ENCODE assay signal across 17 cellular contexts in genomic region chr3:18724456-18724855, GRCh38.
DNase-seq lines count a peak whose midpoint lies in the region; ATAC-seq, FAIRE-seq and TF ChIP-seq lines count a peak whose summit lies in the region.
"Had no signal": no experiment of that assay in that cellular context is flagged by ENCODE, and none has a peak within 500 bp of the region (broad histone marks: within the 10 kb centered on the region; RNA-seq: fewer than 3 reads in every experiment).

No MANE protein-coding gene starts in this region.

- H3K9ac ChIP-seq in BLaER1: no peak overlapping the region

- H3K9me3 ChIP-seq in BLaER1: no peaks in the 10 kb centered on the region
- no peaks in the 10 kb centered on the region for H3K9me3 ChIP-seq in CD4-positive, alpha-beta T cell (ENCODE audit: control insufficient read depth, low read length)
- H3K9me3 ChIP-seq: esophagus muscularis mucosa, testis had no signal

- H3K27ac Mint-ChIP-seq in CD4-positive, alpha-beta T cell: peak overlapping the region; percentile 87
- H3K27ac Mint-ChIP-seq in activated CD8-positive, alpha-beta T cell treated with anti-CD3 and anti-CD28 coated beads, Interleukin-2, amount 10 ng/mL, durations not matched to agents 7 days and 5 days: peak overlapping the region; percentile 86
- H3K27ac Mint-ChIP-seq in naive B cell: peak overlapping the region in 5 of 6 donors; percentile 61 to 92 (median 86)

- intact Hi-C loops in CD4-positive, alpha-beta T cell (cut with DNase I, micrococcal nuclease): no loop called here

- peaks cover 24% of the 10 kb centered on the region for H3K4me1 ChIP-seq in BLaER1
- H3K4me1 ChIP-seq: esophagus muscularis mucosa, testis had no signal

- H3K4me3 Mint-ChIP-seq in CD4-positive, alpha-beta T cell: peak overlapping the region; percentile 64
- H3K4me3 Mint-ChIP-seq in activated CD8-positive, alpha-beta T cell treated with anti-CD3 and anti-CD28 coated beads, Interleukin-2, amount 10 ng/mL, durations not matched to agents 7 days and 5 days: peak overlapping the region; percentile 66
- peak overlapping the region in 6 of 8 donors; percentile 46 to 87 (median 75) for H3K4me3 Mint-ChIP-seq in naive B cell

- H3K27me3 Mint-ChIP-seq in CD4-positive, alpha-beta T cell: no peaks in the 10 kb centered on the region
- H3K27me3 Mint-ChIP-seq in activated CD8-positive, alpha-beta T cell treated with anti-CD3 and anti-CD28 coated beads, Interleukin-2, amount 10 ng/mL, durations not matched to agents 7 days and 5 days (ENCODE audit: low read depth): no peaks in the 10 kb centered on the region
- no peaks in the 10 kb centered on the region for H3K27me3 Mint-ChIP-seq in naive B cell

- H3K9me3 Mint-ChIP-seq in CD4-positive, alpha-beta T cell: no peaks in the 10 kb centered on the region
- H3K9me3 Mint-ChIP-seq in activated CD8-positive, alpha-beta T cell treated with anti-CD3 and anti-CD28 coated beads, Interleukin-2, amount 10 ng/mL, durations not matched to agents 7 days and 5 days (ENCODE audit: insufficient read depth): peaks cover 4% of the 10 kb centered on the region
- H3K9me3 Mint-ChIP-seq in naive B cell: no peaks in the 10 kb centered on the region

- POLR2A ChIA-PET in CD4-positive, alpha-beta T cell (lab: Charles Lee): interaction anchor here (0.7 to 4.7 kb wide), 13 partner anchors 9 to 303 kb away, joined by 4 to 71 read pairs (median 7); no protein-coding TSS in a partner anchor
- POLR2A ChIA-PET in activated CD8-positive, alpha-beta T cell treated with anti-CD3 and anti-CD28 coated beads, Interleukin-2, amount 10 ng/mL, durations not matched to agents 7 days and 5 days (lab: Charles Lee): interaction anchor here (0.9 to 3.8 kb wide), 10 partner anchors 9 to 299 kb away, joined by 3 to 52 read pairs (median 7); partner anchors contain the start of gene SATB1

- no peak for ATAC-seq in CD4-positive, alpha-beta T cell (ENCODE audit: poor library complexity)
- ATAC-seq in activated CD8-positive, alpha-beta T cell treated with anti-CD3 and anti-CD28 coated beads, Interleukin-2, amount 10 ng/mL, durations not matched to agents 7 days and 5 days: peak; percentile 18
- ATAC-seq in naive B cell (ENCODE audit: low read depth in 2 of 2): no peak

- H3K36me3 Mint-ChIP-seq in CD4-positive, alpha-beta T cell (ENCODE audit: low read depth): peaks cover 5% of the 10 kb centered on the region
- H3K36me3 Mint-ChIP-seq in activated CD8-positive, alpha-beta T cell treated with anti-CD3 and anti-CD28 coated beads, Interleukin-2, amount 10 ng/mL, durations not matched to agents 7 days and 5 days (ENCODE audit: low read depth): peaks cover 29% of the 10 kb centered on the region
- H3K36me3 Mint-ChIP-seq in naive B cell: no peaks in the 10 kb centered on the region

- H3K4me3 ChIP-seq in BLaER1: no peak overlapping the region
- H3K4me3 ChIP-seq: esophagus muscularis mucosa, testis had no signal

- H3K4me1 Mint-ChIP-seq in CD4-positive, alpha-beta T cell (ENCODE audit: low read depth): peaks cover 68% of the 10 kb centered on the region
- H3K4me1 Mint-ChIP-seq in activated CD8-positive, alpha-beta T cell treated with anti-CD3 and anti-CD28 coated beads, Interleukin-2, amount 10 ng/mL, durations not matched to agents 7 days and 5 days (ENCODE audit: low read depth): peaks cover 72% of the 10 kb centered on the region
- H3K4me1 Mint-ChIP-seq in naive B cell: peaks cover 43 to 51% (median 48%) of the 10 kb centered on the region in 3 donors

- TF ChIP-seq POLR2A in H54 (IDR thresholded peaks at IDR 0.05; ENCODE audit: low read depth, low read length): no peak

- no peaks in the 10 kb centered on the region for H3K27me3 ChIP-seq in BLaER1
- no peaks in the 10 kb centered on the region for H3K27me3 ChIP-seq in CD4-positive, alpha-beta T cell (ENCODE audit: control insufficient read depth, insufficient read depth, low read length)
- H3K27me3 ChIP-seq: esophagus muscularis mucosa, testis had no signal

- no peaks in the 10 kb centered on the region for H4K20me1 ChIP-seq in BLaER1

- no peak for FAIRE-seq in H54 (lab: Jason Lieb, UNC)
- FAIRE-seq: HTR-8/SVneo, TTC549 had no signal

- no peak for DNase-seq in CD4-positive, alpha-beta T cell
- DNase-seq in activated CD8-positive, alpha-beta T cell treated with anti-CD3 and anti-CD28 coated beads, Interleukin-2, amount 10 ng/mL, durations not matched to agents 7 days and 5 days: no peak
- DNase-seq in naive B cell (no peak), HK-2 (ENCODE audit: unreplicated experiment) (no peak), H54 (ENCODE audit: insufficient read length, low spot score) (no peak), KBM-7 (no peak)
- DNase-seq: effector CD4-positive, alpha-beta T cell; Karpas-422; NCI-H1092; NCI-H2029 treated with DMSO at 0.1 percent for 48 hours; NK-92 treated with Interleukin-12 subunit alpha and Interleukin-12 subunit beta, amount 100 ng/mL, for 24 hours; nucleus accumbens; testis had no signal

- no peak overlapping the region for H3K27ac ChIP-seq in BLaER1
- peak overlapping the region; percentile 69 for H3K27ac ChIP-seq in CD4-positive, alpha-beta T cell (ENCODE audit: low read depth, low read length)
- H3K27ac ChIP-seq: esophagus muscularis mucosa, testis had no signal

- CTCF ChIA-PET in CD4-positive, alpha-beta T cell (lab: Charles Lee): interaction anchor here (1.3 to 1.7 kb wide), 3 partner anchors 8 to 33 kb away, joined by 3 to 6 read pairs (median 3); no protein-coding TSS in a partner anchor
- CTCF ChIA-PET in activated CD8-positive, alpha-beta T cell treated with anti-CD3 and anti-CD28 coated beads, Interleukin-2, amount 10 ng/mL, durations not matched to agents 7 days and 5 days (lab: Charles Lee): interaction anchor here (0.9 to 4.9 kb wide), 12 partner anchors 8 to 302 kb away, joined by 3 to 54 read pairs (median 4); no protein-coding TSS in a partner anchor

- H3K36me3 ChIP-seq in BLaER1: no peaks in the 10 kb centered on the region
- H3K36me3 ChIP-seq: esophagus muscularis mucosa had no signal

- no peak for TF ChIP-seq CTCF in CD4-positive, alpha-beta T cell (IDR thresholded peaks at IDR 0.05)

- in situ Hi-C loops in KBM-7 (cut with MboI; ENCODE audit: low pct_unique_long_range_greater_than_20kb, low sequenced_read_pairs): no loop called here

- peak overlapping the region; percentile 59 for H3K4me2 ChIP-seq in BLaER1
